8 cellular contexts compared by ENCODE assay signal in the genomic region with DNA sequence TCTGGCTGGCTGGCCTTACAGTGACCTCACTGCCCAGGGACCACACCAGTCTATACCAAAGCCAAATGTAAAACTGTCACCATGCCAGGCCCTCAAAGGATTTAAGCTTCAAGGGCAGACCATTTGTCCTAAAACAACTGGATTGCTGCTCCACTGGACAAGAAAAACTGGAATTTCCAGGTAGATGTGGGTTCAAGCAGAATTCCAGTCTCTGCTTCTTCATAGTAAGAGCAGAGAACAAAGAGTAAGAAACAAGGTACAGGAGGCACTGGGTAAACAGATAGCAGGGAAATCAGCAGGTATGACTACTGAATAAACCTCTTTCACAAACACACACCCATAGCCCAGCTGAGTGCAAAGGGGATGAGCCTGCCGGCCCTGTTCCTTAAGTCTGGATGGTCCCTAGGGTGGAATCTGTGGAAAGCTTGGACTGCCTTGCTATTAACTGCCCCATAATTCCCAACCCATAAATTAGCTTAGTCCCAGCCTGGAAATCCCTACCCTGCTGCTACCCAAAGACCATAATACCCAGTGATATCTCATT. TPM values are rescaled to one million over a fixed set of nuclear protein-coding genes. Genes with fewer than 3 reads are reported as not detected.
DNase-seq lines count a peak whose midpoint lies in the region; ATAC-seq and TF ChIP-seq lines count a peak whose summit lies in the region.

No MANE protein-coding gene starts in this region.

- no peaks in the 10 kb centered on the region for H3K79me1 ChIP-seq in neuronal stem cell (ENCODE audit: low read depth, low read length)

- CTCF ChIA-PET in CD4-positive, alpha-beta T cell (lab: Charles Lee), result interaction anchor here (1.4 kb wide), 1 partner anchor 10 kb away, joined by 7 read pairs; no protein-coding TSS in a partner anchor

- no peak overlapping the region for H2AK5ac ChIP-seq in neuronal stem cell (ENCODE audit: low read depth, low read length)

- no peak for TF ChIP-seq CTCF in CD4-positive, alpha-beta T cell (IDR thresholded peaks at IDR 0.05)
- TF ChIP-seq CTCF in chondrocyte (IDR thresholded peaks at IDR 0.05), result no peak

- H3K9me3 ChIP-seq in CD4-positive, alpha-beta T cell (ENCODE audit: control insufficient read depth, low read length), result no peaks in the 10 kb centered on the region
- no peaks in the 10 kb centered on the region for H3K9me3 ChIP-seq in neuronal stem cell (replicated peaks in 1 of 2; ENCODE audit: control insufficient read depth in 2 of 2, insufficient read depth in 1 of 2, low read depth in 1 of 2, low read length in 2 of 2)

- H3K23ac ChIP-seq in neuronal stem cell (ENCODE audit: low read depth, low read length, poor library complexity), result no peak overlapping the region

- no peak for DNase-seq in CD4-positive, alpha-beta T cell
- peak; percentile 90 for DNase-seq in NCI-H2029 (lab: John Stamatoyannopoulos, UW)
- DNase-seq in chondrocyte (ENCODE audit: low spot score), result no peak
- no peak for DNase-seq in neuronal stem cell (ENCODE audit: low spot score)
- no peak for DNase-seq in RKO (ENCODE audit: low spot score)
- DNase-seq in NCI-H1930 (lab: John Stamatoyannopoulos, UW), result no peak
- no peak for DNase-seq in AML-193 (lab: John Stamatoyannopoulos, UW)

- H2BK15ac ChIP-seq in neuronal stem cell (ENCODE audit: low read length), result peak overlapping the region; percentile 26

- H3K4me1 ChIP-seq in neuronal stem cell (ENCODE audit: control insufficient read depth in 2 of 2, insufficient read depth in 1 of 2, low read depth in 1 of 2, low read length in 2 of 2), result peaks cover 32 to 57% of the 10 kb centered on the region in 2 donors

- no peaks in the 10 kb centered on the region for H3K27me3 ChIP-seq in CD4-positive, alpha-beta T cell (ENCODE audit: control insufficient read depth, insufficient read depth, low read length)
- H3K27me3 ChIP-seq in neuronal stem cell (ENCODE audit: control insufficient read depth in 3 of 3, insufficient read depth in 3 of 3, low read depth in 1 of 3, low read length in 3 of 3), result peaks cover 0 to 2% (median 0%) of the 10 kb centered on the region in 3 experiments

- no peak overlapping the region for H2BK12ac ChIP-seq in neuronal stem cell (ENCODE audit: low read length)

- POLR2A ChIA-PET in CD4-positive, alpha-beta T cell (lab: Charles Lee), result interaction anchor here (2.2 to 2.9 kb wide), 2 partner anchors 10 to 20 kb away, joined by 10 to 13 read pairs; no protein-coding TSS in a partner anchor

- H3K4me3 ChIP-seq in neuronal stem cell (ENCODE audit: low read length in 2 of 2), result no peak overlapping the region

- no peak overlapping the region for H2AFZ ChIP-seq in neuronal stem cell (ENCODE audit: low read length)

- no peak overlapping the region for H4K91ac ChIP-seq in neuronal stem cell (ENCODE audit: low read depth, low read length, poor library complexity)

- no peaks in the 10 kb centered on the region for H3K9me3 Mint-ChIP-seq in CD4-positive, alpha-beta T cell
- no peaks in the 10 kb centered on the region for H3K9me3 Mint-ChIP-seq in chondrocyte (ENCODE audit: low read depth)

- H2BK5ac ChIP-seq in neuronal stem cell (ENCODE audit: low read length), result no peak overlapping the region

- H3K27me3 Mint-ChIP-seq in CD4-positive, alpha-beta T cell, result no peaks in the 10 kb centered on the region
- H3K27me3 Mint-ChIP-seq in chondrocyte (ENCODE audit: low read depth), result no peaks in the 10 kb centered on the region

- no peaks in the 10 kb centered on the region for H3K36me3 ChIP-seq in neuronal stem cell (replicated peaks in 1 of 2; ENCODE audit: control insufficient read depth in 2 of 2, insufficient read depth in 2 of 2, low read length in 2 of 2)

- peaks cover 84% of the 10 kb centered on the region for H3K4me1 Mint-ChIP-seq in CD4-positive, alpha-beta T cell (ENCODE audit: low read depth)
- peaks cover 93% of the 10 kb centered on the region for H3K4me1 Mint-ChIP-seq in chondrocyte (ENCODE audit: low read depth)

- no peak overlapping the region for H4K8ac ChIP-seq in neuronal stem cell (ENCODE audit: low read depth, low read length)

- no peaks in the 10 kb centered on the region for H3K36me3 Mint-ChIP-seq in CD4-positive, alpha-beta T cell (ENCODE audit: low read depth)
- no peaks in the 10 kb centered on the region for H3K36me3 Mint-ChIP-seq in chondrocyte (ENCODE audit: low read depth)

- intact Hi-C loops in CD4-positive, alpha-beta T cell (cut with DNase I, micrococcal nuclease), result loop anchor here (10.0 kb wide), 3 partner anchors 47 to 607 kb away; a partner anchor contains a TSS

- H3K4me2 ChIP-seq in neuronal stem cell (ENCODE audit: insufficient read depth, low read length, poor library complexity, severe bottlenecking), result no peak overlapping the region

- no peak overlapping the region for H3K4ac ChIP-seq in neuronal stem cell (ENCODE audit: low read length)

- no peak for ATAC-seq in CD4-positive, alpha-beta T cell (ENCODE audit: poor library complexity)
- no peak for ATAC-seq in HG02763 (IDR thresholded peaks at IDR 0.05; ENCODE audit: unreplicated experiment)

- H3K18ac ChIP-seq in neuronal stem cell (ENCODE audit: low read length), result peak overlapping the region; percentile 79

- no peak overlapping the region for H2BK120ac ChIP-seq in neuronal stem cell (ENCODE audit: low read depth, low read length)

- no peak overlapping the region for H3K9ac ChIP-seq in neuronal stem cell (ENCODE audit: low read depth, low read length, poor library complexity)

- H3K14ac ChIP-seq in neuronal stem cell (ENCODE audit: low read length), result no peak overlapping the region

- WGBS in neuronal stem cell (ENCODE audit: extremely low coverage in 2 of 2, insufficient read length in 2 of 2, insufficient replicate concordance in 1 of 2), 2 donors, result no CpG with 5 or more reads among the region's 1 CpG

- peak overlapping the region; percentile 74 for H3K4me3 Mint-ChIP-seq in CD4-positive, alpha-beta T cell
- H3K4me3 Mint-ChIP-seq in chondrocyte (ENCODE audit: unreplicated experiment), result no peak overlapping the region

- H3K27ac Mint-ChIP-seq in CD4-positive, alpha-beta T cell, result peak overlapping the region; percentile 97
- peak overlapping the region; percentile 95 for H3K27ac Mint-ChIP-seq in chondrocyte (ENCODE audit: unreplicated experiment)

- H3K27ac ChIP-seq in CD4-positive, alpha-beta T cell (ENCODE audit: low read depth, low read length), result peak overlapping the region; percentile 76
- no peak overlapping the region for H3K27ac ChIP-seq in neuronal stem cell (replicated peaks; ENCODE audit: low read length)

RNA-seq across cellular contexts. Expression of a gene that starts 5.5 kb away (rescaled TPM):
- total RNA-seq in CD4-positive, alpha-beta T cell, result 10 to 100 TPM; 74.7 to 77.0 TPM
- 59.0 to 83.5 TPM (median 60.2 TPM) in 3 replicates for total RNA-seq in chondrocyte
- 13.2 TPM for polyA plus RNA-seq in neuronal stem cell (2013, experiment 1 of 2)
- polyA plus RNA-seq in neuronal stem cell (2013, experiment 2 of 2), result 13.0 TPM
